9 cellular contexts compared by ENCODE assay signal in genomic region chr22:46076651-46077339, GRCh38.
DNase-seq lines count a peak whose midpoint lies in the region; ATAC-seq and TF ChIP-seq lines count a peak whose summit lies in the region.
"Had no signal": no experiment of that assay in that cellular context is flagged by ENCODE, and none has a peak within 500 bp of the region (broad histone marks: within the 10 kb centered on the region; RNA-seq: fewer than 3 reads in every experiment).

No MANE protein-coding gene starts in this region.

- peaks cover 14% of the 10 kb centered on the region for H3K36me3 Mint-ChIP-seq in activated T-helper 17 cell treated with anti-CD3 and anti-CD28 coated beads, Interleukin-2, amount 50 U/mL, for 72 hours (ENCODE audit: low read depth)
- H3K36me3 Mint-ChIP-seq in endothelial cell (ENCODE audit: low read depth, unreplicated experiment): no peaks in the 10 kb centered on the region

- no peak for TF ChIP-seq CTCF in BJ (IDR thresholded peaks at IDR 0.05; ENCODE audit: insufficient read depth, low read depth, low read length)
- no peak for TF ChIP-seq CTCF in osteoblast (IDR thresholded peaks at IDR 0.05; ENCODE audit: extremely low read depth, low read depth, low read length)
- no peak for TF ChIP-seq CTCF in endothelial cell (IDR thresholded peaks at IDR 0.05; ENCODE audit: unreplicated experiment)

- H3K4me3 ChIP-seq in BJ (ENCODE audit: low read depth, low read length): peak overlapping the region; percentile 98
- H3K4me3 ChIP-seq in osteoblast (ENCODE audit: insufficient read depth, low read length): peak overlapping the region; percentile 80

- peaks cover 83% of the 10 kb centered on the region for H4K20me1 ChIP-seq in osteoblast (ENCODE audit: insufficient read depth, low read length)

- peak overlapping the region; percentile 94 for H3K4me2 ChIP-seq in osteoblast (ENCODE audit: insufficient read depth, low read length)

- H3K36me3 ChIP-seq in BJ (ENCODE audit: control insufficient read depth, insufficient read depth, low read length) (peaks cover 44% of the 10 kb centered on the region), osteoblast (ENCODE audit: insufficient read depth, low read length) (peaks cover 87% of the 10 kb centered on the region)

- peak overlapping the region; percentile 96 for H3K27ac ChIP-seq in osteoblast (ENCODE audit: low read depth, low read length)

- no peaks in the 10 kb centered on the region for H3K27me3 Mint-ChIP-seq in activated T-helper 17 cell treated with anti-CD3 and anti-CD28 coated beads, Interleukin-2, amount 50 U/mL, for 72 hours
- peaks cover 17% of the 10 kb centered on the region for H3K27me3 Mint-ChIP-seq in endothelial cell (ENCODE audit: unreplicated experiment)

- H3K9me3 ChIP-seq in osteoblast (ENCODE audit: low read depth, low read length): no peaks in the 10 kb centered on the region

- H3K4me1 ChIP-seq in osteoblast (ENCODE audit: insufficient read depth, low read length): peaks cover 44% of the 10 kb centered on the region

- no peak for DNase-seq in BJ (ENCODE audit: low read depth)
- peak; percentile 71 for DNase-seq in RKO (ENCODE audit: low spot score)
- DNase-seq in fibroblast of gingiva (ENCODE audit: low read depth): peak; percentile 74
- peak; percentile 95 for DNase-seq in osteoblast (ENCODE audit: insufficient read length, low spot score, missing footprints)
- no peak for DNase-seq in NCI-H2196 treated with DMSO at 0.1 percent for 48 hours (lab: John Stamatoyannopoulos, UW; ENCODE audit: unreplicated experiment)
- no peak for DNase-seq in endothelial cell (ENCODE audit: low spot score)
- DNase-seq in DMS79 treated with DMSO at 0.1 percent for 48 hours (lab: John Stamatoyannopoulos, UW): no peak
- DNase-seq: amniotic stem cell had no signal

- CTCF ChIA-PET in BJ (lab: Yijun Ruan, JAX): interaction anchor here (0.6 to 7.3 kb wide), 5 partner anchors 39 to 396 kb away, joined by 3 to 77 read pairs (median 4); no protein-coding TSS in a partner anchor

- H3K4me1 Mint-ChIP-seq in activated T-helper 17 cell treated with anti-CD3 and anti-CD28 coated beads, Interleukin-2, amount 50 U/mL, for 72 hours: peaks cover 21% of the 10 kb centered on the region
- H3K4me1 Mint-ChIP-seq in endothelial cell (ENCODE audit: unreplicated experiment): peaks cover 4% of the 10 kb centered on the region

- no peak overlapping the region for H3K4me3 Mint-ChIP-seq in activated T-helper 17 cell treated with anti-CD3 and anti-CD28 coated beads, Interleukin-2, amount 50 U/mL, for 72 hours
- no peak overlapping the region for H3K4me3 Mint-ChIP-seq in endothelial cell (ENCODE audit: unreplicated experiment)

- H2AFZ ChIP-seq in osteoblast (ENCODE audit: low read length): no peak overlapping the region

- ATAC-seq in activated T-helper 17 cell treated with anti-CD3 and anti-CD28 coated beads, Interleukin-2, amount 50 U/mL, for 72 hours (replicated peaks): no peak

- no peaks in the 10 kb centered on the region for H3K9me3 Mint-ChIP-seq in activated T-helper 17 cell treated with anti-CD3 and anti-CD28 coated beads, Interleukin-2, amount 50 U/mL, for 72 hours
- no peaks in the 10 kb centered on the region for H3K9me3 Mint-ChIP-seq in endothelial cell (ENCODE audit: unreplicated experiment)

- H3K79me2 ChIP-seq in osteoblast (ENCODE audit: insufficient read depth, low read length): peaks cover 98% of the 10 kb centered on the region

- POLR2A ChIA-PET in BJ (lab: Charles Lee): no interaction called here

- H3K27me3 ChIP-seq in BJ (ENCODE audit: control insufficient read depth, insufficient read depth, low read length) (no peaks in the 10 kb centered on the region), osteoblast (ENCODE audit: insufficient read depth, low read length) (no peaks in the 10 kb centered on the region)

- no peak overlapping the region for H3K27ac Mint-ChIP-seq in activated T-helper 17 cell treated with anti-CD3 and anti-CD28 coated beads, Interleukin-2, amount 50 U/mL, for 72 hours
- H3K27ac Mint-ChIP-seq in endothelial cell (ENCODE audit: unreplicated experiment): no peak overlapping the region

Comparison
In these comparisons a context has a peak if more than half of its experiments do, and no peak if none do; other contexts are left out.
1. DNase-seq: peak in RKO (single experiment), fibroblast of gingiva (single experiment) and osteoblast (single experiment); none in BJ (single experiment), NCI-H2196 treated with DMSO at 0.1 percent for 48 hours (single experiment), endothelial cell (single experiment) and DMS79 treated with DMSO at 0.1 percent for 48 hours (single experiment).